In the genomic region with DNA sequence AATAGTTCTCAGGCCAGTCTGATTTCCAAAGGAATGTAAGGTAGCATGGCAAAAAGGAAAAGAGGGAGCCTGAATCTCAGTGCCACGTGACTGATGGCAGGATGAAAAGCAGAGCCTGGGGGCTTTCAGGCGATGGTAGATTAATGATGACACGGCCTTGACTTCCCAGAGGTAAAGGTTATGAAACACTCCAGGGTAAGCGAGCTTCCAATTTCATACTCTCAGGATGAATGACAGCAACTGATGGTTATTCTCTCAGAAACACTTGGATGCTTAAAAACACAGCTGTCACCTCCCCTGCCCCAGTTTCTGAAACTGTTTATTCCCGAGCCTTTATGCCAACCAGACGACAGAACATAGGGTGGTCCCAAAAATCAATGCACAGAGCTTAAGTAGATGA, we compare ENCODE assay signal across 21 cellular contexts. TPM values are rescaled to one million over a fixed set of nuclear protein-coding genes. Genes with fewer than 3 reads are reported as not detected.
A peak's percentile ranks its signal among the peaks of the same experiment; 100 is the strongest.
DNase-seq lines count a peak whose midpoint lies in the region; ATAC-seq lines count a peak whose summit lies in the region.
"Had no signal": no experiment of that assay in that cellular context is flagged by ENCODE, and none has a peak within 500 bp of the region (broad histone marks: within the 10 kb centered on the region; RNA-seq: fewer than 3 reads in every experiment).

No MANE protein-coding gene starts in this region.

- no peak overlapping the region for H3K4me3 ChIP-seq in skeletal muscle cell (ENCODE audit: low read depth, low read length)
- no peak overlapping the region for H3K4me3 ChIP-seq in mesenchymal stem cell (ENCODE audit: insufficient read depth in 1 of 2, low read depth in 1 of 2, low read length in 2 of 2)
- H3K4me3 ChIP-seq: testis had no signal

- H3K14ac ChIP-seq in mesenchymal stem cell (ENCODE audit: low read length in 2 of 2): no peak overlapping the region

- peaks cover 11% of the 10 kb centered on the region for H3K4me1 Mint-ChIP-seq in activated CD8-positive, alpha-beta memory T cell treated with anti-CD3 and anti-CD28 coated beads, Interleukin-2, amount 10 ng/mL, durations not matched to agents 7 days and 5 days
- H3K4me1 Mint-ChIP-seq in immature natural killer cell: peaks cover 16 to 26% of the 10 kb centered on the region in 2 donors
- H3K4me1 Mint-ChIP-seq: B cell had no signal

- no peak for ATAC-seq in activated CD8-positive, alpha-beta memory T cell treated with anti-CD3 and anti-CD28 coated beads, Interleukin-2, amount 10 ng/mL, durations not matched to agents 7 days and 5 days

- no peak overlapping the region for H3K23ac ChIP-seq in mesenchymal stem cell (ENCODE audit: low read length in 2 of 2)

- H3K18ac ChIP-seq in mesenchymal stem cell (ENCODE audit: low read depth in 1 of 2, low read length in 2 of 2): no peak overlapping the region

- no peak overlapping the region for H2BK120ac ChIP-seq in mesenchymal stem cell (ENCODE audit: low read depth, low read length)

- H4K8ac ChIP-seq in mesenchymal stem cell (ENCODE audit: low read length): no peak overlapping the region

- no peak overlapping the region for H2BK15ac ChIP-seq in mesenchymal stem cell (ENCODE audit: low read depth, poor library complexity, severe bottlenecking)

- no peaks in the 10 kb centered on the region for H3K9me3 ChIP-seq in mesenchymal stem cell (ENCODE audit: control insufficient read depth, low read length)
- H3K9me3 ChIP-seq: testis had no signal

- no peaks in the 10 kb centered on the region for H3K27me3 Mint-ChIP-seq in activated CD8-positive, alpha-beta memory T cell treated with anti-CD3 and anti-CD28 coated beads, Interleukin-2, amount 10 ng/mL, durations not matched to agents 7 days and 5 days
- H3K27me3 Mint-ChIP-seq in immature natural killer cell (ENCODE audit: low read depth in 3 of 3): peaks cover 0 to 1% (median 0%) of the 10 kb centered on the region in 3 donors
- H3K27me3 Mint-ChIP-seq: B cell had no signal

- H2AFZ ChIP-seq in mesenchymal stem cell (ENCODE audit: low read depth, low read length): no peak overlapping the region

- H3K4me1 ChIP-seq in mesenchymal stem cell (ENCODE audit: control insufficient read depth, insufficient read depth, low read depth, low read length): no peaks in the 10 kb centered on the region
- H3K4me1 ChIP-seq: testis had no signal

- H3K9ac ChIP-seq in mesenchymal stem cell (ENCODE audit: low read length): no peak overlapping the region

- H2BK5ac ChIP-seq in mesenchymal stem cell (ENCODE audit: low read depth, low read length, poor library complexity, severe bottlenecking): no peak overlapping the region

- no peak overlapping the region for H2BK12ac ChIP-seq in mesenchymal stem cell (ENCODE audit: low read length in 2 of 2)

- no peak overlapping the region for H3K4me3 Mint-ChIP-seq in activated CD8-positive, alpha-beta memory T cell treated with anti-CD3 and anti-CD28 coated beads, Interleukin-2, amount 10 ng/mL, durations not matched to agents 7 days and 5 days
- H3K4me3 Mint-ChIP-seq in immature natural killer cell: no peak overlapping the region
- H3K4me3 Mint-ChIP-seq: B cell had no signal

- no peak for DNase-seq in activated CD8-positive, alpha-beta memory T cell treated with anti-CD3 and anti-CD28 coated beads, Interleukin-2, amount 10 ng/mL, durations not matched to agents 7 days and 5 days
- DNase-seq in activated CD8-positive, alpha-beta memory T cell treated with anti-CD3 and anti-CD28 coated beads, Interleukin-2, amount 50 U/mL, for 4 hours: no peak
- peak; percentile 89 for DNase-seq in NCI-H2171 treated with DMSO at 0.1 percent for 48 hours (lab: John Stamatoyannopoulos, UW)
- DNase-seq in immature natural killer cell: no peak
- peak; percentile 7 for DNase-seq in skeletal muscle cell (ENCODE audit: low read depth)
- no peak for DNase-seq in dermis blood vessel endothelial cell
- DNase-seq in medulla oblongata (ENCODE audit: extremely low spot score): no peak
- no peak for DNase-seq in mesenchymal stem cell
- DNase-seq: activated naive CD4-positive, alpha-beta T cell treated with Interleukin-2 at 50 U/mL for 16 hours; amniotic stem cell; COR-L47; DMS79; IMR-90; NCI-H1417; NCI-H748 treated with DMSO at 0.1 percent for 48 hours; occipital lobe; stimulated activated CD4-positive, alpha-beta T cell treated with anti-CD3 and anti-CD28 coated beads, Interleukin-4, amount 100 ng/mL, for 1 hour; stimulated activated naive CD4-positive, alpha-beta T cell treated with Interleukin-2 at 50 U/mL for 16 hours; testis; WERI-Rb-1 had no signal

- no peak overlapping the region for H3K4ac ChIP-seq in mesenchymal stem cell (ENCODE audit: low read depth in 1 of 2, low read length in 2 of 2)

- no peak overlapping the region for H4K91ac ChIP-seq in mesenchymal stem cell (ENCODE audit: low read length)

- peaks cover 31% of the 10 kb centered on the region for H3K36me3 Mint-ChIP-seq in activated CD8-positive, alpha-beta memory T cell treated with anti-CD3 and anti-CD28 coated beads, Interleukin-2, amount 10 ng/mL, durations not matched to agents 7 days and 5 days
- peaks cover 4 to 21% (median 21%) of the 10 kb centered on the region in 3 donors for H3K36me3 Mint-ChIP-seq in immature natural killer cell

- no peak overlapping the region for H3K4me2 ChIP-seq in mesenchymal stem cell (ENCODE audit: low read length, poor library complexity, severe bottlenecking)

- H3K27ac ChIP-seq in mesenchymal stem cell (ENCODE audit: low read length, poor library complexity, severe bottlenecking): no peak overlapping the region
- H3K27ac ChIP-seq: testis, WERI-Rb-1 had no signal

- H2AK5ac ChIP-seq in mesenchymal stem cell (ENCODE audit: low read length, severe bottlenecking): no peak overlapping the region

- 86% methylated on average over 6 of the region's 6 CpGs for WGBS in mesenchymal stem cell

- CTCF ChIA-PET in activated CD8-positive, alpha-beta memory T cell treated with anti-CD3 and anti-CD28 coated beads, Interleukin-2, amount 10 ng/mL, durations not matched to agents 7 days and 5 days (lab: Charles Lee): interaction anchor here (0.5 to 2.8 kb wide), 3 partner anchors 10 to 34 kb away, joined by 3 to 13 read pairs (median 3); no protein-coding TSS in a partner anchor

- no peaks in the 10 kb centered on the region for H3K9me3 Mint-ChIP-seq in activated CD8-positive, alpha-beta memory T cell treated with anti-CD3 and anti-CD28 coated beads, Interleukin-2, amount 10 ng/mL, durations not matched to agents 7 days and 5 days (ENCODE audit: low read depth)
- no peaks in the 10 kb centered on the region for H3K9me3 Mint-ChIP-seq in immature natural killer cell

- no peaks in the 10 kb centered on the region for H3K27me3 ChIP-seq in mesenchymal stem cell (ENCODE audit: control insufficient read depth in 1 of 2, insufficient read depth in 1 of 2, low read length in 2 of 2)
- H3K27me3 ChIP-seq: testis had no signal

- H3K27ac Mint-ChIP-seq in activated CD8-positive, alpha-beta memory T cell treated with anti-CD3 and anti-CD28 coated beads, Interleukin-2, amount 10 ng/mL, durations not matched to agents 7 days and 5 days: peak overlapping the region; percentile 8
- H3K27ac Mint-ChIP-seq in immature natural killer cell: peak overlapping the region; percentile 7 to 82 (median 54)

- peaks cover 15% of the 10 kb centered on the region for H3K79me1 ChIP-seq in mesenchymal stem cell (replicated peaks; ENCODE audit: low read length, poor library complexity, severe bottlenecking)

- peaks cover 23 to 64% of the 10 kb centered on the region in 2 experiments for H3K36me3 ChIP-seq in mesenchymal stem cell (ENCODE audit: control insufficient read depth in 1 of 2, insufficient read depth in 2 of 2, low read depth in 1 of 2, low read length in 2 of 2)

RNA-seq across cellular contexts. Expression of a gene that starts 28.8 kb away (rescaled TPM):
- 10 to 100 TPM; 10.9 to 14.1 TPM for total RNA-seq in activated CD8-positive, alpha-beta memory T cell treated with anti-CD3 and anti-CD28 coated beads, Interleukin-2, amount 10 ng/mL, durations not matched to agents 7 days and 5 days
- polyA plus RNA-seq in immature natural killer cell: 1 to 10 TPM in 1 of 3 donors, under 1 TPM in 2; 0.16 to 1.7 (median 0.64) TPM
- total RNA-seq in dermis blood vessel endothelial cell: 1.4 and 5.9 TPM in 2 replicates
- polyA plus RNA-seq in mesenchymal stem cell (2013, experiment 1 of 2): 23.3 TPM
- 21.7 TPM for polyA plus RNA-seq in mesenchymal stem cell (2013, experiment 2 of 2)

RNA-seq across cellular contexts. Expression of a gene that starts 42.9 kb away (rescaled TPM):
- 100 to 1,000 TPM; 222 to 288 TPM for total RNA-seq in activated CD8-positive, alpha-beta memory T cell treated with anti-CD3 and anti-CD28 coated beads, Interleukin-2, amount 10 ng/mL, durations not matched to agents 7 days and 5 days
- 1,000 to 10,000 TPM; 1,258 to 1,754 (median 1,754) TPM for polyA plus RNA-seq in immature natural killer cell
- 752 and 1,427 TPM in 2 replicates for total RNA-seq in dermis blood vessel endothelial cell
- 3,698 TPM for polyA plus RNA-seq in mesenchymal stem cell (2013, experiment 1 of 2)
- 3,754 TPM for polyA plus RNA-seq in mesenchymal stem cell (2013, experiment 2 of 2)

RNA-seq across cellular contexts. Expression of a gene that starts 45.8 kb away (rescaled TPM):
- total RNA-seq in activated CD8-positive, alpha-beta memory T cell treated with anti-CD3 and anti-CD28 coated beads, Interleukin-2, amount 10 ng/mL, durations not matched to agents 7 days and 5 days: 10 to 100 TPM; 96.8 to 98.6 TPM
- 100 to 1,000 TPM; 115 to 157 (median 132) TPM for polyA plus RNA-seq in immature natural killer cell
- 93.8 and 113 TPM in 2 replicates for total RNA-seq in dermis blood vessel endothelial cell
- 184 TPM for polyA plus RNA-seq in mesenchymal stem cell (2013, experiment 1 of 2)
- 201 TPM for polyA plus RNA-seq in mesenchymal stem cell (2013, experiment 2 of 2)

RNA-seq across cellular contexts. Expression of a gene that starts 46.1 kb away (rescaled TPM):
- total RNA-seq in activated CD8-positive, alpha-beta memory T cell treated with anti-CD3 and anti-CD28 coated beads, Interleukin-2, amount 10 ng/mL, durations not matched to agents 7 days and 5 days: 10 to 100 TPM; 45.8 to 57.2 TPM
- polyA plus RNA-seq in immature natural killer cell: 100 to 1,000 TPM; 104 to 163 (median 147) TPM
- total RNA-seq in dermis blood vessel endothelial cell: 35.3 and 38.6 TPM in 2 replicates
- 78.3 TPM for polyA plus RNA-seq in mesenchymal stem cell (2013, experiment 1 of 2)
- polyA plus RNA-seq in mesenchymal stem cell (2013, experiment 2 of 2): 86.1 TPM

RNA-seq across cellular contexts. Expression of a gene that starts 51.5 kb away (rescaled TPM):
- total RNA-seq in activated CD8-positive, alpha-beta memory T cell treated with anti-CD3 and anti-CD28 coated beads, Interleukin-2, amount 10 ng/mL, durations not matched to agents 7 days and 5 days: 10 to 100 TPM; 11.1 to 14.4 TPM
- polyA plus RNA-seq in immature natural killer cell: 1 to 10 TPM in 1 of 3 donors, not detected in 2; 2.8 TPM
- total RNA-seq in dermis blood vessel endothelial cell: 0.74 and 2.2 TPM in 2 replicates
- 1.1 TPM for polyA plus RNA-seq in mesenchymal stem cell (2013, experiment 1 of 2)
- polyA plus RNA-seq in mesenchymal stem cell (2013, experiment 2 of 2): 1.1 TPM

Comparison
In these comparisons a context has a peak if more than half of its experiments do, and no peak if none do; other contexts are left out.
1. DNase-seq: peak in NCI-H2171 treated with DMSO at 0.1 percent for 48 hours (single experiment) and skeletal muscle cell (single experiment); none in activated CD8-positive, alpha-beta memory T cell treated with anti-CD3 and anti-CD28 coated beads, Interleukin-2, amount 10 ng/mL, durations not matched to agents 7 days and 5 days (single experiment), activated CD8-positive, alpha-beta memory T cell treated with anti-CD3 and anti-CD28 coated beads, Interleukin-2, amount 50 U/mL, for 4 hours (single experiment), immature natural killer cell (0 of 3), dermis blood vessel endothelial cell (single experiment), medulla oblongata (single experiment) and mesenchymal stem cell (single experiment).